15 cellular contexts compared by ENCODE assay signal in genomic region chr17:55388842-55389241, GRCh38.
"Had no signal": no experiment of that assay in that cellular context is flagged by ENCODE, and none has a peak within 500 bp of the region (broad histone marks: within the 10 kb centered on the region; RNA-seq: fewer than 3 reads in every experiment).

No MANE protein-coding gene starts in this region.

- DNase-seq: activated CD4-positive, alpha-beta memory T cell treated with anti-CD3 and anti-CD28 coated beads for 36 hours; activated CD4-positive, alpha-beta T cell treated with anti-CD3 and anti-CD28 coated beads for 36 hours; activated CD8-positive, alpha-beta memory T cell treated with anti-CD3 and anti-CD28 coated beads, Interleukin-2, amount 10 ng/mL, durations not matched to agents 7 days and 5 days; activated naive CD4-positive, alpha-beta T cell treated with anti-CD3 and anti-CD28 coated beads, Interleukin-2, amount 10 ng/mL, durations not matched to agents 7 days and 5 days; activated T-cell treated with anti-CD3 and anti-CD28 coated beads, Interleukin-2, amount 50 U/mL, for 1 hour; mesenchymal stem cell; stimulated activated CD4-positive, alpha-beta T cell treated with anti-CD3 and anti-CD28 coated beads, Interleukin-2, amount 100 ng/mL, for 24 hours; T-helper 2 cell; thyroid gland had no signal

- H3K4me3 ChIP-seq: hepatocyte, thyroid gland had no signal

- FAIRE-seq: endometrium, keratinocyte, urothelium cell line had no signal

- H3K27me3 ChIP-seq: hepatocyte, thyroid gland had no signal

- H3K4me2 ChIP-seq: hepatocyte had no signal

- H3K36me3 ChIP-seq: thyroid gland had no signal

- H3K9me3 ChIP-seq: thyroid gland had no signal

- H2AFZ ChIP-seq: hepatocyte had no signal

- ATAC-seq: activated CD4-positive, alpha-beta T cell treated with anti-CD3 and anti-CD28 coated beads for 36 hours; activated CD8-positive, alpha-beta memory T cell treated with anti-CD3 and anti-CD28 coated beads, Interleukin-2, amount 10 ng/mL, durations not matched to agents 7 days and 5 days; esophagus mucosa; natural killer cell treated with Interleukin-12 subunit alpha and Interleukin-12 subunit beta and Interleukin-15 and Interleukin-18, amount 100 ng/mL, for 72 hours had no signal

- H3K27ac ChIP-seq: hepatocyte, thyroid gland had no signal
